1 cellular context compared by ENCODE assay signal in the genomic region with DNA sequence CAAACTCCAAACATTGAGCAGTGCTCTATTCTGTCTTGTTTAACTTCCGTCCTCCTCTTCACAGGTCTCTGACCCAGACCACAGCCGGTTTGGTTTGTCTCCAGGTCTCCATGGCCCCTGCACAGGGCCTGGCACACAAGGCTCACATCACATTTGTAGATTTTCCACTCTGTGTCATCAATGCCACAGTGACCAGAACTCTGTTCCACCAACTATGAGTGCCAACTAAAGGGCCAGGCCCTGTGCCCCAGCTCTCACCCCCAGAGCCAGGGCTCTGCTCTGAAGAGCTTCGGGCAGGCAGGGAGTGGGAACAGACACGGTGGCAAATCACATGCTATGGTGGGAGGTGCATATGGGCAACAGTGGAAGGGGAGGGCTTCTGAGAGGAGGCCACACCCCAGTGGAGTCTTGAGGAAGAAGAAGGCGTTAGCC.
TF ChIP-seq lines count a peak whose summit lies in the region.

No MANE protein-coding gene starts in this region.

TF ChIP-seq in WTC11, 78 proteins besides CTCF, POLR2A, EP300 and RAD21 (continued from another document):
- TF ChIP-seq, protein P1, sequence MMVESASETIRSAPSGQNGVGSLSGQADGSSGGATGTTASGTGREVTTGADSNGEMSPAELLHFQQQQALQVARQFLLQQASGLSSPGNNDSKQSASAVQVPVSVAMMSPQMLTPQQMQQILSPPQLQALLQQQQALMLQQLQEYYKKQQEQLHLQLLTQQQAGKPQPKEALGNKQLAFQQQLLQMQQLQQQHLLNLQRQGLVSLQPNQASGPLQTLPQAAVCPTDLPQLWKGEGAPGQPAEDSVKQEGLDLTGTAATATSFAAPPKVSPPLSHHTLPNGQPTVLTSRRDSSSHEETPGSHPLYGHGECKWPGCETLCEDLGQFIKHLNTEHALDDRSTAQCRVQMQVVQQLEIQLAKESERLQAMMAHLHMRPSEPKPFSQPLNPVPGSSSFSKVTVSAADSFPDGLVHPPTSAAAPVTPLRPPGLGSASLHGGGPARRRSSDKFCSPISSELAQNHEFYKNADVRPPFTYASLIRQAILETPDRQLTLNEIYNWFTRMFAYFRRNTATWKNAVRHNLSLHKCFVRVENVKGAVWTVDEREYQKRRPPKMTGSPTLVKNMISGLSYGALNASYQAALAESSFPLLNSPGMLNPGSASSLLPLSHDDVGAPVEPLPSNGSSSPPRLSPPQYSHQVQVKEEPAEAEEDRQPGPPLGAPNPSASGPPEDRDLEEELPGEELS (CRISPR knock-in tag; IDR thresholded peaks at IDR 0.05), result no peak
- TF ChIP-seq, protein P2, sequence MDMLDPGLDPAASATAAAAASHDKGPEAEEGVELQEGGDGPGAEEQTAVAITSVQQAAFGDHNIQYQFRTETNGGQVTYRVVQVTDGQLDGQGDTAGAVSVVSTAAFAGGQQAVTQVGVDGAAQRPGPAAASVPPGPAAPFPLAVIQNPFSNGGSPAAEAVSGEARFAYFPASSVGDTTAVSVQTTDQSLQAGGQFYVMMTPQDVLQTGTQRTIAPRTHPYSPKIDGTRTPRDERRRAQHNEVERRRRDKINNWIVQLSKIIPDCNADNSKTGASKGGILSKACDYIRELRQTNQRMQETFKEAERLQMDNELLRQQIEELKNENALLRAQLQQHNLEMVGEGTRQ (CRISPR knock-in tag; IDR thresholded peaks at IDR 0.05), result no peak
